8 cellular contexts compared by ENCODE assay signal in the genomic region with DNA sequence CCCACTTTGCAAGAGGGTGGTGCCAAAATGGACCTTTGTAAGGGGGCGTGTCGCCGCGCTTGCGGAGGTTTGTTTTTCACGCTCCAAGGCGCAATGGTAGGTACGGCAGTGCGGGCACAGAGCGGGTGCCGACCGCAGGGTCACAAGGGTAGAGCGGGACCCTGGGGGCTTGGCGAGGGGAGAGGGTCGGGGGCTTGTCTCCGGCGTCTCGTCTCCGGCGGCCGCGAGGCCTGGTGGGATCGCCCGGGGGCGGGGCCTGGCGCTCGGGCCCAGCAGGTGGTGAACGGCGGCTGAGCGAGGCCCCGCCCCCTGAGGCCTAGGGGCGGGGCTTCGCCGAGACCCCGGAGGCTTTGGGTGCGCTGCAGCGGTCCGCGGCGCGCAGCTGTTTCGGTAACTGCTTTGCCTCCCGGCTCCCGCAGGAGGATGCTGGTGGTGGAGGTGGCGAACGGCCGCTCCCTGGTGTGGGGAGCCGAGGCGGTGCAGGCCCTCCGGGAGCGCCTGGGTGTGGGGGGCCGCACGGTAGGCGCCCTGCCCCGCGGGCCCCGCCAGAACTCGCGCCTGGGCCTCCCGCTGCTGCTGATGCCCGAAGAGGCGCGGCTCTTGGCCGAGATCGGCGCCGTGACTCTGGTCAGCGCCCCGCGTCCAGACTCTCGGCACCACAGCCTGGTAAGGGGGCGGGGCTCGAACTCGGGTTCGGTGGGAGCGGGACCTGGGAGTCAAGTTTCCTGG. TPM values are rescaled to one million over a fixed set of nuclear protein-coding genes. Genes with fewer than 3 reads are reported as not detected.
DNase-seq lines count a peak whose midpoint lies in the region; ATAC-seq, FAIRE-seq and TF ChIP-seq lines count a peak whose summit lies in the region.

Gene TSEN34 (plus strand): TSS at position 367 of the 729 bp plus-strand sequence. CDS start 57 bp downstream, at position 424.

- TF ChIP-seq EP300 in GM12878 (IDR thresholded peaks at IDR 0.05; ENCODE audit: borderline replicate concordance in 1 of 2, control insufficient read depth in 1 of 2, low read depth in 2 of 2, low read length in 2 of 2) = no peak

- H3K9me3 ChIP-seq in GM12878 (replicated peaks; ENCODE audit: control insufficient read depth, insufficient read depth, low read length) = no peaks in the 10 kb centered on the region
- peaks cover 5% of the 10 kb centered on the region for H3K9me3 ChIP-seq in iPS-18c (ENCODE audit: control insufficient read depth, insufficient read depth, low read length)
- H3K9me3 ChIP-seq in skeletal muscle satellite cell (replicated peaks; ENCODE audit: low read length) = no peaks in the 10 kb centered on the region

- no peaks in the 10 kb centered on the region for H3K27me3 ChIP-seq in GM12878 (replicated peaks in 1 of 2; ENCODE audit: control insufficient read depth in 2 of 2, insufficient read depth in 2 of 2, low read length in 1 of 2)
- no peaks in the 10 kb centered on the region for H3K27me3 ChIP-seq in skeletal muscle satellite cell (ENCODE audit: control insufficient read depth, insufficient read depth, low read length)

- no peak for FAIRE-seq in GM12878 (lab: Jason Lieb, UNC)

- H3K4me2 ChIP-seq in GM12878 (ENCODE audit: control insufficient read depth, insufficient read depth) (peak within 1 kb of the TSS; percentile 93), skeletal muscle satellite cell (ENCODE audit: low read length) (peak within 1 kb of the TSS; percentile 92)

- POLR2A ChIA-PET in GM12878 (lab: Charles Lee) = interaction anchor here (1.0 to 6.1 kb wide), 5 partner anchors 11 to 54 kb away, joined by 3 to 100 read pairs (median 8); partner anchors contain the start of genes CNOT3, LENG1 and RPS9

- intact Hi-C loops in GM12878 (cut with micrococcal nuclease; ENCODE audit: unreplicated experiment) = loop anchor here (1.0 kb wide), 1 partner anchor 32 kb away; the partner anchor contains the start of gene LENG1

- peaks cover 14% of the 10 kb centered on the region for H3K4me1 ChIP-seq in GM12878 (ENCODE audit: control insufficient read depth, insufficient read depth, low read length)
- peaks cover 18% of the 10 kb centered on the region for H3K4me1 ChIP-seq in skeletal muscle satellite cell (ENCODE audit: control insufficient read depth, insufficient read depth, low read length)

- H3K9ac ChIP-seq in GM12878 (ENCODE audit: control insufficient read depth, insufficient read depth, low read length) = peak within 1 kb of the TSS; percentile 90
- peak within 1 kb of the TSS; percentile 96 for H3K9ac ChIP-seq in skeletal muscle satellite cell (ENCODE audit: low read depth, low read length)

- peak; percentile 88 for TF ChIP-seq POLR2A in GM12878 (IDR thresholded peaks at IDR 0.05; ENCODE audit: low read depth, low read length)

- H3K4me3 ChIP-seq in GM12878 = peak within 1 kb of the TSS; percentile 95
- peak within 1 kb of the TSS; percentile 97 for H3K4me3 ChIP-seq in iPS-18c (ENCODE audit: insufficient read depth, low read depth, low read length)
- peak within 1 kb of the TSS; percentile 90 for H3K4me3 ChIP-seq in skeletal muscle satellite cell (ENCODE audit: low read length)

- SMC1A ChIA-PET in GM12878 (lab: Charles Lee; ENCODE audit: uncharacterized antibody, unreplicated experiment) = interaction anchor here (0.5 to 4.8 kb wide), 7 partner anchors 8 to 75 kb away, joined by 3 to 26 read pairs (median 4); partner anchors contain the start of gene RPS9

- H4K20me1 ChIP-seq in GM12878 (ENCODE audit: control insufficient read depth, insufficient read depth) = no peaks in the 10 kb centered on the region

- DNase-seq in DMS 273 (lab: John Stamatoyannopoulos, UW; ENCODE audit: unreplicated experiment) (peak; percentile 95), DMS 273 treated with DMSO at 0.1 percent for 48 hours (lab: John Stamatoyannopoulos, UW) (no peak), NCI-H1105 (lab: John Stamatoyannopoulos, UW) (peak; percentile 90), T-helper 1 cell (peak; percentile 82 to 93 (median 84)), GM12878 (ENCODE audit: low read depth, low spot score) (no peak)

- in situ Hi-C loops in GM12878 (cut with MboI) = no loop called here

- H3K36me3 ChIP-seq in GM12878 (ENCODE audit: control insufficient read depth in 2 of 2, insufficient read depth in 2 of 2, low read length in 1 of 2) (peaks cover 2 to 4% of the 10 kb centered on the region in 2 experiments; a peak in 3 of 4 replicates), skeletal muscle satellite cell (ENCODE audit: insufficient read depth, low read length) (peaks cover 26% of the 10 kb centered on the region)

- TF ChIP-seq RAD21 in GM12878 (IDR thresholded peaks at IDR 0.05; ENCODE audit: insufficient read depth, low read depth, low read length) = no peak

- TSS peak; percentile 72 for BruUV-seq in GM12878 (replicated peaks; lab: Mats Ljungman, UMichigan)

- H3K79me2 ChIP-seq in GM12878 (ENCODE audit: control insufficient read depth, insufficient read depth, low read length) = peaks cover 19% of the 10 kb centered on the region

- CTCF ChIA-PET in GM12878 (lab: Yijun Ruan, JAX) = interaction anchor here (0.6 to 1.2 kb wide), 2 partner anchors 10 to 21 kb away, joined by 3 read pairs; partner anchors contain the start of gene RPS9

- no peak for TF ChIP-seq CTCF in GM12878 (IDR thresholded peaks at IDR 0.05 in 2 of 3, conservative IDR thresholded peaks at IDR 0.05 in 1 of 3; ENCODE audit: control insufficient read depth in 2 of 3, extremely low read depth in 1 of 3, insufficient read depth in 1 of 3, low read depth in 3 of 3, low read length in 3 of 3)

- peak within 1 kb of the TSS; percentile 99 for H2AFZ ChIP-seq in GM12878 (ENCODE audit: control insufficient read depth, low read depth, low read length)

- peak within 1 kb of the TSS; percentile 99 for H3K27ac ChIP-seq in GM12878 (ENCODE audit: control insufficient read depth, insufficient read depth)

- RAD21 ChIA-PET in GM12878 (lab: Charles Lee; ENCODE audit: unreplicated experiment) = interaction anchor here (0.6 to 1.0 kb wide), 4 partner anchors 9 to 1463 kb away, joined by 3 read pairs; partner anchors contain the start of gene CNOT3

- peak; percentile 35 for ATAC-seq in HG02642 (IDR thresholded peaks at IDR 0.05; ENCODE audit: poor library complexity, unreplicated experiment)
- ATAC-seq in GM12878 = peak; percentile 53

- WGBS in GM12878 (ENCODE audit: insufficient coverage, insufficient replicate concordance, low lambda C conversion rate, missing lambda C conversion rate) = under 1% methylated on average over 67 of the region's 76 CpGs

TF ChIP-seq in GM12878, 131 proteins besides CTCF, POLR2A, EP300 and RAD21 (continues in another document):
- TF ChIP-seq TBL1XR1 (IDR thresholded peaks at IDR 0.05; ENCODE audit: low read depth, low read length) = no peak; the same call in 1 of the 2 replicates
- TF ChIP-seq ZNF207 (IDR thresholded peaks at IDR 0.05; ENCODE audit: borderline replicate concordance) = peak; percentile 78
- TF ChIP-seq CHD4 (IDR thresholded peaks at IDR 0.05) = no peak
- peak; percentile 72; the same call in 1 of the 2 replicates for TF ChIP-seq ASH2L (IDR thresholded peaks at IDR 0.05; ENCODE audit: borderline replicate concordance, low read depth)
- TF ChIP-seq YY1 (IDR thresholded peaks at IDR 0.05; ENCODE audit: low read depth, low read length) = peak; percentile 39; the same call in 1 of the 2 replicates
- TF ChIP-seq SP1 (IDR thresholded peaks at IDR 0.05; ENCODE audit: low read depth, low read length) = peak; percentile 41
- 0 out of 2 replicates have a peak, but pooled peaks have one; percentile 12 for TF ChIP-seq SREBF1 (IDR thresholded peaks at IDR 0.05; ENCODE audit: low read length)
- TF ChIP-seq MXI1 (IDR thresholded peaks at IDR 0.05; ENCODE audit: low read depth, low read length) = peak; percentile 65
- peak; percentile 87 for TF ChIP-seq KLF5 (IDR thresholded peaks at IDR 0.05; ENCODE audit: partially characterized antibody)
- TF ChIP-seq TAF1 (IDR thresholded peaks at IDR 0.05; ENCODE audit: borderline replicate concordance, low read depth, low read length) = peak; percentile 34; the same call in 1 of the 2 replicates
- no peak for TF ChIP-seq YBX1 (IDR thresholded peaks at IDR 0.05)
- peak; percentile 86 for TF ChIP-seq GATAD2B (conservative IDR thresholded peaks at IDR 0.05; ENCODE audit: low read depth)
- TF ChIP-seq, protein P1, sequence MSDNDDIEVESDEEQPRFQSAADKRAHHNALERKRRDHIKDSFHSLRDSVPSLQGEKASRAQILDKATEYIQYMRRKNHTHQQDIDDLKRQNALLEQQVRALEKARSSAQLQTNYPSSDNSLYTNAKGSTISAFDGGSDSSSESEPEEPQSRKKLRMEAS (IDR thresholded peaks at IDR 0.05; ENCODE audit: low read depth, low read length) = peak; percentile 30; the same call in 1 of the 2 replicates
- peak; percentile 91 for TF ChIP-seq LARP7 (IDR thresholded peaks at IDR 0.05)
- no peak for TF ChIP-seq TCF7 (IDR thresholded peaks at IDR 0.05; ENCODE audit: borderline replicate concordance)
- 0 out of 2 replicates have a peak, but pooled peaks have one; percentile 31 for TF ChIP-seq NRF1 (conservative IDR thresholded peaks at IDR 0.05; ENCODE audit: low read depth, low read length)
- peak; percentile 69 for TF ChIP-seq NR2F1 (conservative IDR thresholded peaks at IDR 0.05)
- 0 out of 2 replicates have a peak, but pooled peaks have one; percentile 39 for TF ChIP-seq CHD1 (IDR thresholded peaks at IDR 0.05; ENCODE audit: low read depth, low read length)
- peak; percentile 78; the same call in 1 of the 2 replicates for TF ChIP-seq ATF7 (IDR thresholded peaks at IDR 0.05; ENCODE audit: low read depth)

RNA-seq across cellular contexts. Expression of gene TSEN34, which starts in this region (rescaled TPM):
- 7.1 and 7.7 TPM in 2 replicates for total RNA-seq in GM12878 (2013; cell fraction: nucleolus; rRNA removed)
- 20.8 and 21.2 TPM in 2 replicates for total RNA-seq in GM12878 (2014; rRNA removed)
- total RNA-seq in GM12878 (2014; rRNA removed; fragmentation: Illumina TruSeq; extraction: Trizol) = 8.2 and 8.9 TPM in 2 replicates
- total RNA-seq in GM12878 (2021) = 18.9 and 22.0 TPM in 2 replicates
- 6.7 TPM for polyA plus RNA-seq in GM12878 (2011; ENCODE audit: low read depth)
- 11.5 and 14.7 TPM in 2 replicates for polyA plus RNA-seq in GM12878 (2011; rRNA removed)
- polyA plus RNA-seq in GM12878 (2011; cell fraction: cytosol; rRNA removed) = 27.3 and 36.8 TPM in 2 replicates
- polyA plus RNA-seq in GM12878 (2011; cell fraction: nucleus; rRNA removed) = 25.0 and 25.4 TPM in 2 replicates
- 9.4 and 16.6 TPM in 2 replicates for polyA plus RNA-seq in GM12878 (2012)
- polyA plus RNA-seq in GM12878 (2014; fragmentation: Illumina TruSeq; extraction: Trizol) = 1.9 and 5.3 TPM in 2 replicates
- 1 to 10 TPM; 1.0 to 4.2 TPM for polyA plus RNA-seq in GM12878 (2014; fragmentation: Nextera tagmentation; extraction: Ambion mirVana)
- 26.5 and 26.9 TPM in 2 replicates for polyA plus RNA-seq in GM12878 (2014; rRNA removed)
- polyA plus RNA-seq in GM12878 (2016; fragmentation: Nextera tagmentation; extraction: Ambion mirVana) = 10 to 100 TPM; 29.8 to 35.9 TPM
- 5.9 and 15.6 TPM in 2 replicates for polyA minus RNA-seq in GM12878 (2011; rRNA and poly(A)+ RNA removed)
- polyA minus RNA-seq in GM12878 (2011; cell fraction: cytosol; rRNA and poly(A)+ RNA removed) = 5.9 and 7.0 TPM in 2 replicates
- polyA minus RNA-seq in GM12878 (2011; cell fraction: nucleus; rRNA and poly(A)+ RNA removed) = 4.5 and 6.1 TPM in 2 replicates
- 83.1 and 83.4 TPM in 2 replicates for total RNA-seq in skeletal muscle satellite cell (2012; rRNA removed)

Comparison
In these comparisons a context has a peak if more than half of its experiments do, and no peak if none do; other contexts are left out.
1. DNase-seq: peak in DMS 273 (single experiment), NCI-H1105 (single experiment) and T-helper 1 cell (5 of 5); none in DMS 273 treated with DMSO at 0.1 percent for 48 hours (single experiment) and GM12878 (single experiment).
2. Peak in every context shown above with its lines, with median percentiles within 50 percentile points of each other: H3K4me3 ChIP-seq.